28 cellular contexts compared by ENCODE assay signal in genomic region chr7:42142089-42142488, GRCh38.
"Had no signal": no experiment of that assay in that cellular context is flagged by ENCODE, and none has a peak within 500 bp of the region (broad histone marks: within the 10 kb centered on the region; RNA-seq: fewer than 3 reads in every experiment).

No MANE protein-coding gene starts in this region.

- H3K27me3 ChIP-seq: neural progenitor cell, ovary, right lobe of liver, sigmoid colon, stomach, thyroid gland, tibial nerve, upper lobe of left lung, vagina had no signal

- H3K4me1 ChIP-seq: parathyroid adenoma, psoas muscle, right lobe of liver had no signal

- H3K4me3 ChIP-seq: neural progenitor cell, ovary, psoas muscle, right lobe of liver, sigmoid colon, stomach, thoracic aorta, thyroid gland, tibial nerve, upper lobe of left lung, vagina had no signal

- H3K4me1 Mint-ChIP-seq: natural killer cell; stimulated activated effector memory CD8-positive, alpha-beta T cell treated with anti-CD3 and anti-CD28 coated beads, Interleukin-12 subunit alpha, Interleukin-12 subunit beta, amount 100 ng/mL, for 72 hours; stimulated activated naive B cell treated with anti-CD40 and anti-IgM and Interleukin-4, amounts not matched to agents 10 μg/mL and 1 μg/mL and 100 μg/mL, for 72 hours had no signal

- H3K9me3 Mint-ChIP-seq: natural killer cell; nephron; neural progenitor cell; stimulated activated naive B cell treated with anti-CD40 and anti-IgM and Interleukin-4, amounts not matched to agents 10 μg/mL and 1 μg/mL and 100 μg/mL, for 72 hours; stimulated activated naive CD8-positive, alpha-beta T cell treated with anti-CD3 and anti-CD28 coated beads, Interleukin-15, Interleukin-2, amounts not matched to agents 100 ng/mL and 50 ng/mL, for 24 hours had no signal

- H3K36me3 Mint-ChIP-seq: natural killer cell; stimulated activated effector memory CD8-positive, alpha-beta T cell treated with anti-CD3 and anti-CD28 coated beads, Interleukin-12 subunit alpha, Interleukin-12 subunit beta, amount 100 ng/mL, for 72 hours; stimulated activated naive B cell treated with anti-CD40 and anti-IgM and Interleukin-4, amounts not matched to agents 10 μg/mL and 1 μg/mL and 100 μg/mL, for 72 hours had no signal

- H3K27ac Mint-ChIP-seq: natural killer cell; nephron; neural progenitor cell; progenitor cell of endocrine pancreas; stimulated activated effector memory CD8-positive, alpha-beta T cell treated with anti-CD3 and anti-CD28 coated beads, Interleukin-12 subunit alpha, Interleukin-12 subunit beta, amount 100 ng/mL, for 72 hours; stimulated activated naive B cell treated with anti-CD40 and anti-IgM and Interleukin-4, amounts not matched to agents 10 μg/mL and 1 μg/mL and 100 μg/mL, for 72 hours; stimulated activated naive CD8-positive, alpha-beta T cell treated with anti-CD3 and anti-CD28 coated beads, Interleukin-15, Interleukin-2, amounts not matched to agents 100 ng/mL and 50 ng/mL, for 24 hours had no signal

- H3K27ac ChIP-seq: neural progenitor cell, ovary, parathyroid adenoma, psoas muscle, right lobe of liver, sigmoid colon, stomach, thoracic aorta, thyroid gland, tibial nerve, upper lobe of left lung, vagina had no signal

- H3K36me3 ChIP-seq: ovary, right lobe of liver, stomach, thoracic aorta, thyroid gland, tibial nerve, vagina had no signal

- DNase-seq: natural killer cell; occipital lobe; ovary; posterior cingulate gyrus; psoas muscle; right cardiac atrium; right lobe of liver; sigmoid colon; small intestine; stimulated activated CD4-positive, alpha-beta T cell treated with anti-CD3 and anti-CD28 coated beads, Interleukin-15, amount 100 ng/mL, for 24 hours; stimulated activated CD4-positive, alpha-beta T cell treated with anti-CD3 and anti-CD28 coated beads, Interleukin-2, amount 100 ng/mL, for 24 hours; stimulated activated CD4-positive, alpha-beta T cell treated with anti-CD3 and anti-CD28 coated beads, Interleukin-2, amount 100 ng/mL, for 48 hours; stimulated activated CD4-positive, alpha-beta T cell treated with anti-CD3 and anti-CD28 coated beads, Interleukin-4, amount 100 ng/mL, for 24 hours; stimulated activated naive B cell treated with anti-CD40 and anti-IgM and Interleukin-4, amounts not matched to agents 10 μg/mL and 1 μg/mL and 100 μg/mL, for 72 hours; stimulated activated naive CD4-positive, alpha-beta T cell treated with Interleukin-2 at 50 U/mL for 16 hours; stomach; thyroid gland; trophoblast cell; upper lobe of left lung had no signal

- ATAC-seq: natural killer cell; psoas muscle; right cardiac atrium; right lobe of liver; stimulated activated effector memory CD8-positive, alpha-beta T cell treated with anti-CD3 and anti-CD28 coated beads, Interleukin-12 subunit alpha, Interleukin-12 subunit beta, amount 100 ng/mL, for 72 hours; stimulated activated naive B cell treated with anti-CD40 and anti-IgM and Interleukin-4, amounts not matched to agents 10 μg/mL and 1 μg/mL and 100 μg/mL, for 72 hours had no signal

- H3K9me3 ChIP-seq: ovary, psoas muscle, right lobe of liver, sigmoid colon, stomach, thoracic aorta, thyroid gland, tibial nerve, upper lobe of left lung, vagina had no signal

- H3K4me3 Mint-ChIP-seq: natural killer cell; nephron; neural progenitor cell; stimulated activated effector memory CD8-positive, alpha-beta T cell treated with anti-CD3 and anti-CD28 coated beads, Interleukin-12 subunit alpha, Interleukin-12 subunit beta, amount 100 ng/mL, for 72 hours; stimulated activated naive B cell treated with anti-CD40 and anti-IgM and Interleukin-4, amounts not matched to agents 10 μg/mL and 1 μg/mL and 100 μg/mL, for 72 hours; stimulated activated naive CD8-positive, alpha-beta T cell treated with anti-CD3 and anti-CD28 coated beads, Interleukin-15, Interleukin-2, amounts not matched to agents 100 ng/mL and 50 ng/mL, for 24 hours had no signal
